16 cellular contexts compared by ENCODE assay signal in genomic region chr2:240646061-240646899, GRCh38. TPM values are rescaled to one million over a fixed set of nuclear protein-coding genes. Genes with fewer than 3 reads are reported as not detected.
DNase-seq lines count a peak whose midpoint lies in the region; ATAC-seq and TF ChIP-seq lines count a peak whose summit lies in the region.
"Had no signal": no experiment of that assay in that cellular context is flagged by ENCODE, and none has a peak within 500 bp of the region (broad histone marks: within the 10 kb centered on the region; RNA-seq: fewer than 3 reads in every experiment).

No MANE protein-coding gene starts in this region.

- peaks cover 0 to 9% of the 10 kb centered on the region in 2 donors for H3K9me3 ChIP-seq in lung (ENCODE audit: control insufficient read depth in 2 of 2, insufficient read depth in 1 of 2, low read length in 1 of 2)
- H3K9me3 ChIP-seq: esophagus squamous epithelium, Peyer's patch had no signal

- H3K27me3 Mint-ChIP-seq in activated CD4-positive, alpha-beta T cell treated with anti-CD3 and anti-CD28 coated beads for 36 hours, result peaks cover 6% of the 10 kb centered on the region
- peaks cover 27% of the 10 kb centered on the region for H3K27me3 Mint-ChIP-seq in activated CD4-positive, alpha-beta memory T cell treated with anti-CD3 and anti-CD28 coated beads for 36 hours

- peaks cover 3% of the 10 kb centered on the region for H3K27me3 ChIP-seq in lung (ENCODE audit: control insufficient read depth, insufficient read depth)
- H3K27me3 ChIP-seq: Peyer's patch had no signal

- no peak overlapping the region for H3K27ac Mint-ChIP-seq in activated CD4-positive, alpha-beta T cell treated with anti-CD3 and anti-CD28 coated beads for 36 hours
- H3K27ac Mint-ChIP-seq in activated CD4-positive, alpha-beta memory T cell treated with anti-CD3 and anti-CD28 coated beads for 36 hours, result no peak overlapping the region
- H3K27ac Mint-ChIP-seq: memory B cell had no signal

- in situ Hi-C loops in GM13976 (cut with MboI; ENCODE audit: low sequenced_read_pairs, unreplicated experiment), result no loop called here

- intact Hi-C loops in activated CD4-positive, alpha-beta T cell treated with anti-CD3 and anti-CD28 coated beads for 36 hours (cut with DNase I, micrococcal nuclease), result no loop called here
- intact Hi-C loops in activated CD4-positive, alpha-beta memory T cell treated with anti-CD3 and anti-CD28 coated beads for 36 hours (cut with micrococcal nuclease), result no loop called here

- H3K4me3 ChIP-seq in lung, result no peak overlapping the region
- H3K4me3 ChIP-seq: esophagus squamous epithelium, Peyer's patch had no signal

- POLR2A ChIA-PET in activated CD4-positive, alpha-beta T cell treated with anti-CD3 and anti-CD28 coated beads for 36 hours (lab: Charles Lee), result no interaction called here
- POLR2A ChIA-PET in activated CD4-positive, alpha-beta memory T cell treated with anti-CD3 and anti-CD28 coated beads for 36 hours (lab: Charles Lee), result no interaction called here

- no peak for DNase-seq in activated CD4-positive, alpha-beta T cell treated with anti-CD3 and anti-CD28 coated beads for 36 hours
- DNase-seq in activated CD4-positive, alpha-beta T cell treated with anti-CD3 and anti-CD28 coated beads for 48 hours, result no peak
- DNase-seq in GM13976 (ENCODE audit: low spot score) (peak; percentile 37), lung (ENCODE audit: low spot score) (peak; percentile 28)
- DNase-seq in activated CD4-positive, alpha-beta memory T cell treated with anti-CD3 and anti-CD28 coated beads for 36 hours, result peak; percentile 28
- no peak for DNase-seq in stimulated activated CD4-positive, alpha-beta T cell treated with anti-CD3 and anti-CD28 coated beads, Interleukin-2, amount 100 ng/mL, for 48 hours
- no peak for DNase-seq in stimulated activated CD4-positive, alpha-beta T cell treated with anti-CD3 and anti-CD28 coated beads, Interleukin-4, amount 100 ng/mL, for 24 hours
- DNase-seq: ACHN, esophagus squamous epithelium, hypothalamus, NCI-H345 had no signal

- 78 to 81% methylated on average over 37 of the region's 37 CpGs for WGBS in lung, 2 donors

- H3K27ac ChIP-seq in lung (ENCODE audit: low read depth in 1 of 2, low read length in 1 of 2), result no peak overlapping the region
- H3K27ac ChIP-seq: esophagus squamous epithelium, parathyroid adenoma, Peyer's patch had no signal

- H3K36me3 Mint-ChIP-seq in activated CD4-positive, alpha-beta T cell treated with anti-CD3 and anti-CD28 coated beads for 36 hours (ENCODE audit: low read depth), result no peaks in the 10 kb centered on the region
- no peaks in the 10 kb centered on the region for H3K36me3 Mint-ChIP-seq in activated CD4-positive, alpha-beta memory T cell treated with anti-CD3 and anti-CD28 coated beads for 36 hours
- H3K36me3 Mint-ChIP-seq: memory B cell had no signal

- H3K9me3 Mint-ChIP-seq in activated CD4-positive, alpha-beta T cell treated with anti-CD3 and anti-CD28 coated beads for 36 hours (ENCODE audit: low read depth), result no peaks in the 10 kb centered on the region
- no peaks in the 10 kb centered on the region for H3K9me3 Mint-ChIP-seq in activated CD4-positive, alpha-beta memory T cell treated with anti-CD3 and anti-CD28 coated beads for 36 hours
- H3K9me3 Mint-ChIP-seq: memory B cell had no signal

- no peak overlapping the region for H3K4me3 Mint-ChIP-seq in activated CD4-positive, alpha-beta T cell treated with anti-CD3 and anti-CD28 coated beads for 36 hours
- no peak overlapping the region for H3K4me3 Mint-ChIP-seq in activated CD4-positive, alpha-beta memory T cell treated with anti-CD3 and anti-CD28 coated beads for 36 hours
- H3K4me3 Mint-ChIP-seq: memory B cell had no signal

- CTCF ChIA-PET in activated CD4-positive, alpha-beta T cell treated with anti-CD3 and anti-CD28 coated beads for 36 hours (lab: Charles Lee), result no interaction called here
- CTCF ChIA-PET in activated CD4-positive, alpha-beta memory T cell treated with anti-CD3 and anti-CD28 coated beads for 36 hours (lab: Charles Lee), result no interaction called here

- no peak for TF ChIP-seq CTCF in GM13976 (IDR thresholded peaks at IDR 0.05; ENCODE audit: borderline replicate concordance, control extremely low read depth, extremely low read depth, insufficient read depth, missing control alignments)
- TF ChIP-seq CTCF in lung (IDR thresholded peaks at IDR 0.05; ENCODE audit: control extremely low read depth, extremely low read depth), result no peak

- H3K36me3 ChIP-seq in lung (ENCODE audit: control insufficient read depth in 2 of 2, insufficient read depth in 2 of 2, low read length in 2 of 2), result no peaks in the 10 kb centered on the region
- H3K36me3 ChIP-seq: esophagus squamous epithelium, Peyer's patch had no signal

- H3K4me1 ChIP-seq in lung (ENCODE audit: control insufficient read depth in 2 of 2, insufficient read depth in 2 of 2, low read length in 2 of 2), result no peaks in the 10 kb centered on the region
- H3K4me1 ChIP-seq: esophagus squamous epithelium, parathyroid adenoma, Peyer's patch had no signal

- ATAC-seq in activated CD4-positive, alpha-beta T cell treated with anti-CD3 and anti-CD28 coated beads for 36 hours, result peak; percentile 16
- ATAC-seq in lung (ENCODE audit: insufficient read depth, low FRiP score) (no peak), GM21825 (IDR thresholded peaks at IDR 0.05; ENCODE audit: unreplicated experiment) (no peak)

- no peaks in the 10 kb centered on the region for H3K4me1 Mint-ChIP-seq in activated CD4-positive, alpha-beta T cell treated with anti-CD3 and anti-CD28 coated beads for 36 hours
- H3K4me1 Mint-ChIP-seq in activated CD4-positive, alpha-beta memory T cell treated with anti-CD3 and anti-CD28 coated beads for 36 hours (ENCODE audit: low read depth), result peaks cover 2% of the 10 kb centered on the region

RNA-seq across cellular contexts. Expression of gene GPR35, which starts 21.0 kb away (rescaled TPM):
- total RNA-seq in activated CD4-positive, alpha-beta T cell treated with anti-CD3 and anti-CD28 coated beads for 36 hours, result 1 to 10 TPM; 3.6 to 4.1 TPM
- 1 to 10 TPM; 3.4 to 4.7 TPM for total RNA-seq in activated CD4-positive, alpha-beta memory T cell treated with anti-CD3 and anti-CD28 coated beads for 36 hours
- total RNA-seq in lung, result 1 to 10 TPM; 2.3 to 4.4 TPM
- polyA plus RNA-seq in lung, result 10 to 100 TPM in 1 of 2 donors, 1 to 10 TPM in 1; 3.9 to 10.3 TPM

RNA-seq across cellular contexts. Expression of gene AQP12B, which starts 36.4 kb away (rescaled TPM):
- not detected for total RNA-seq in activated CD4-positive, alpha-beta T cell treated with anti-CD3 and anti-CD28 coated beads for 36 hours
- total RNA-seq in activated CD4-positive, alpha-beta memory T cell treated with anti-CD3 and anti-CD28 coated beads for 36 hours, result not detected
- under 1 TPM in 1 of 2 donors, not detected in 1; 0.15 TPM for total RNA-seq in lung
- polyA plus RNA-seq in lung, result not detected
- total RNA-seq: cardiac septum, esophagus squamous epithelium had no signal

RNA-seq across cellular contexts. Expression of gene AQP12A, which starts 45.4 kb away (rescaled TPM):
- total RNA-seq in activated CD4-positive, alpha-beta T cell treated with anti-CD3 and anti-CD28 coated beads for 36 hours, result not detected
- total RNA-seq in activated CD4-positive, alpha-beta memory T cell treated with anti-CD3 and anti-CD28 coated beads for 36 hours, result not detected
- total RNA-seq in lung, result not detected
- polyA plus RNA-seq in lung, result not detected
- total RNA-seq: cardiac septum, esophagus squamous epithelium had no signal

RNA-seq across cellular contexts. Expression of gene CAPN10, which starts 59.7 kb away (rescaled TPM):
- 10 to 100 TPM; 22.1 to 30.2 TPM for total RNA-seq in activated CD4-positive, alpha-beta T cell treated with anti-CD3 and anti-CD28 coated beads for 36 hours
- total RNA-seq in activated CD4-positive, alpha-beta memory T cell treated with anti-CD3 and anti-CD28 coated beads for 36 hours, result 10 to 100 TPM; 32.6 to 33.9 TPM
- total RNA-seq in lung, result 10 to 100 TPM; 28.2 to 42.9 TPM
- 10 to 100 TPM; 28.3 to 38.7 TPM for polyA plus RNA-seq in lung

Comparison
In these comparisons a context has a peak if more than half of its experiments do, and no peak if none do; other contexts are left out.
1. DNase-seq: peak in GM13976 (single experiment), activated CD4-positive, alpha-beta memory T cell treated with anti-CD3 and anti-CD28 coated beads for 36 hours (single experiment) and lung (single experiment); none in activated CD4-positive, alpha-beta T cell treated with anti-CD3 and anti-CD28 coated beads for 36 hours (single experiment), activated CD4-positive, alpha-beta T cell treated with anti-CD3 and anti-CD28 coated beads for 48 hours (single experiment), stimulated activated CD4-positive, alpha-beta T cell treated with anti-CD3 and anti-CD28 coated beads, Interleukin-2, amount 100 ng/mL, for 48 hours (0 of 2) and stimulated activated CD4-positive, alpha-beta T cell treated with anti-CD3 and anti-CD28 coated beads, Interleukin-4, amount 100 ng/mL, for 24 hours (single experiment).